ENCODE assay signal across 8 cellular contexts in genomic region chr6:27630727-27631613, GRCh38.
DNase-seq lines count a peak whose midpoint lies in the region; ATAC-seq, FAIRE-seq and TF ChIP-seq lines count a peak whose summit lies in the region.

No MANE protein-coding gene starts in this region.

- H3K9me1 ChIP-seq in keratinocyte (ENCODE audit: control insufficient read depth, extremely low read depth, insufficient read depth, low read length): no peaks in the 10 kb centered on the region

- H3K79me2 ChIP-seq in HepG2 (ENCODE audit: insufficient read depth, low read length) (no peaks in the 10 kb centered on the region), keratinocyte (ENCODE audit: control insufficient read depth, insufficient read depth, low read length) (no peaks in the 10 kb centered on the region)

- H3K36me3 ChIP-seq in HepG2 (replicated peaks in 1 of 2; ENCODE audit: control insufficient read depth in 1 of 2, insufficient read depth in 2 of 2, low read length in 2 of 2) (no peaks in the 10 kb centered on the region), right lobe of liver (no peaks in the 10 kb centered on the region), keratinocyte (ENCODE audit: control insufficient read depth in 2 of 2, extremely low read depth in 1 of 2, insufficient read depth in 2 of 2, low read length in 2 of 2) (no peaks in the 10 kb centered on the region)

- no peaks in the 10 kb centered on the region for H4K20me1 ChIP-seq in HepG2 (ENCODE audit: insufficient read depth, low read length)
- H4K20me1 ChIP-seq in keratinocyte (ENCODE audit: control insufficient read depth, extremely low read depth, insufficient read depth, low read length): no peaks in the 10 kb centered on the region

- H3K9ac ChIP-seq in HepG2 (ENCODE audit: insufficient read depth, low read depth, low read length) (0 out of 2 replicates have a peak overlapping the region, but pooled peaks have one; percentile 1), keratinocyte (ENCODE audit: control insufficient read depth, extremely low read depth, insufficient read depth, low read length) (peak overlapping the region; percentile 55)

- peak overlapping the region; percentile 88 for H2AFZ ChIP-seq in HepG2 (ENCODE audit: low read length)
- peak overlapping the region; percentile 78 for H2AFZ ChIP-seq in keratinocyte (ENCODE audit: control insufficient read depth, low read length)

- WGBS in HepG2 (ENCODE audit: low lambda C conversion rate): 7% methylated on average over 35 of the region's 51 CpGs
- 2% methylated on average over 33 of the region's 51 CpGs for WGBS in right lobe of liver (ENCODE audit: insufficient coverage, low coverage, low lambda C conversion rate, missing lambda C conversion rate)

- dilution Hi-C loops in keratinocyte (cut with MboI; ENCODE audit: extremely low pct_ligation_motif_present, low sequenced_read_pairs): no loop called here

- POLR2A ChIA-PET in HepG2 (lab: Yijun Ruan, JAX): interaction anchor here (1.1 kb wide), 1 partner anchor 179 kb away, joined by 3 read pairs; a partner anchor contains a TSS

- peak; percentile 94 for ATAC-seq in HepG2
- ATAC-seq in right lobe of liver: no peak
- no peak for ATAC-seq in GM19395 (IDR thresholded peaks at IDR 0.05; ENCODE audit: unreplicated experiment)

- H3K27me3 ChIP-seq in HepG2 (ENCODE audit: control insufficient read depth in 1 of 2, insufficient read depth in 2 of 2, low read length in 2 of 2): peaks cover 0 to 5% of the 10 kb centered on the region in 2 experiments; a peak in 3 of 5 replicates
- H3K27me3 ChIP-seq in right lobe of liver: peaks cover 0 to 15% of the 10 kb centered on the region in 2 donors
- H3K27me3 ChIP-seq in keratinocyte (ENCODE audit: control insufficient read depth, extremely low read depth, insufficient read depth, low read length): no peaks in the 10 kb centered on the region

- peak overlapping the region; percentile 79 for H3K4me2 ChIP-seq in HepG2 (ENCODE audit: low read depth, low read length)
- peak overlapping the region; percentile 77 for H3K4me2 ChIP-seq in keratinocyte (ENCODE audit: control insufficient read depth, extremely low read depth, insufficient read depth, low read depth, low read length)

- BruUV-seq in HepG2 (replicated peaks; lab: Mats Ljungman, UMichigan): no TSS peak

- TF ChIP-seq RAD21 in HepG2 (CRISPR knock-in tag; IDR thresholded peaks at IDR 0.05): no peak

- H3K4me3 ChIP-seq in HepG2 (replicated peaks in 1 of 3; ENCODE audit: insufficient read depth in 1 of 3, low read depth in 2 of 3, low read length in 3 of 3) (peak overlapping the region; percentile 48 to 66 (median 55)), right lobe of liver (no peak overlapping the region), keratinocyte (ENCODE audit: control insufficient read depth in 2 of 3, extremely low read depth in 1 of 3, insufficient read depth in 2 of 3, low read depth in 1 of 3, low read length in 3 of 3) (peak overlapping the region; percentile 53 to 93 (median 84))

- no peak overlapping the region for H3K27ac ChIP-seq in HepG2 (ENCODE audit: extremely low read length, insufficient read depth, low read length)
- H3K27ac ChIP-seq in right lobe of liver: no peak overlapping the region
- H3K27ac ChIP-seq in keratinocyte (ENCODE audit: control insufficient read depth, insufficient read depth, low read length): peak overlapping the region; percentile 3

- TF ChIP-seq POLR2A in HepG2 (IDR thresholded peaks at IDR 0.05; ENCODE audit: insufficient read depth in 1 of 2, low read depth in 2 of 2, low read length in 2 of 2): no peak
- TF ChIP-seq POLR2A in right lobe of liver (IDR thresholded peaks at IDR 0.05): no peak

- CTCF ChIA-PET in HepG2 (lab: Yijun Ruan, JAX; ENCODE audit: low intra/inter-chr PET ratio, low total read pairs): no interaction called here

- H3K9me3 ChIP-seq in HepG2 (ENCODE audit: low read length) (no peaks in the 10 kb centered on the region), right lobe of liver (no peaks in the 10 kb centered on the region), keratinocyte (ENCODE audit: control insufficient read depth, low read depth, low read length) (no peaks in the 10 kb centered on the region)

- H3K4me1 ChIP-seq in HepG2 (ENCODE audit: insufficient read depth, low read length) (peaks cover 20% of the 10 kb centered on the region), right lobe of liver (no peaks in the 10 kb centered on the region), keratinocyte (ENCODE audit: control insufficient read depth, extremely low read depth, insufficient read depth, low read length) (peaks cover 6% of the 10 kb centered on the region)

- FAIRE-seq in HepG2 (lab: Jason Lieb, UNC): peak; percentile 52
- no peak for FAIRE-seq in keratinocyte (lab: Jason Lieb, UNC)

- in situ Hi-C loops in HepG2 (cut with HindIII; ENCODE audit: extremely low pct_ligation_motif_present, low pct_unique_long_range_greater_than_20kb): no loop called here

- TF ChIP-seq CTCF in HepG2 (CRISPR knock-in tag; IDR thresholded peaks at IDR 0.05) (peak; percentile 45), right lobe of liver (IDR thresholded peaks at IDR 0.05) (no peak), keratinocyte (optimal IDR thresholded peaks at IDR 0.05 in 1 of 3, IDR thresholded peaks at IDR 0.05 in 1 of 3, conservative IDR thresholded peaks at IDR 0.05 in 1 of 3; ENCODE audit: extremely low read depth in 1 of 3, insufficient read depth in 2 of 3, low read length in 3 of 3) (peak; percentile 18 to 53 (median 30))

- DNase-seq in HepG2 (ENCODE audit: low spot score): peak; percentile 74
- no peak for DNase-seq in right lobe of liver
- peak; percentile 34 for DNase-seq in NCI-H524 treated with DMSO at 0.1 percent for 48 hours (lab: John Stamatoyannopoulos, UW)
- peak in 54 of 58 donors; percentile 1 to 72 (median 28) for DNase-seq in anterior cingulate cortex (lab: John Stamatoyannopoulos, UW)
- no peak for DNase-seq in keratinocyte (ENCODE audit: low read depth, low spot score)
- DNase-seq in stimulated activated CD8-positive, alpha-beta memory T cell treated with anti-CD3 and anti-CD28 coated beads, Interleukin-4, amount 100 ng/mL, for 24 hours (ENCODE audit: low read depth): peak; percentile 35
- no peak for DNase-seq in effector CD8-positive, alpha-beta T cell (lab: John Stamatoyannopoulos, UW)

- intact Hi-C loops in HepG2 (cut with micrococcal nuclease; ENCODE audit: unreplicated experiment) (loop anchor here (1.0 kb wide), 1 partner anchor 41 kb away; no protein-coding TSS in a partner anchor), right lobe of liver (cut with DNase I) (no loop called here)

- TF ChIP-seq EP300 in HepG2 (IDR thresholded peaks at IDR 0.05; ENCODE audit: low read depth in 2 of 2, low read length in 2 of 2) (no peak), HepG2 (CRISPR knock-in tag; IDR thresholded peaks at IDR 0.05; ENCODE audit: borderline replicate concordance) (peak; percentile 47; the same call in 1 of the 2 replicates)

TF ChIP-seq in HepG2, 621 proteins besides CTCF, POLR2A, EP300 and RAD21 (continues in another document):
- peak; percentile 96 for TF ChIP-seq KLF11 (CRISPR knock-in tag; IDR thresholded peaks at IDR 0.05)
- peak; percentile 93 for TF ChIP-seq ZNF614 (CRISPR knock-in tag; IDR thresholded peaks at IDR 0.05; ENCODE audit: borderline replicate concordance)
- peak; percentile 58; the same call in 1 of the 2 replicates for TF ChIP-seq NCOR1 (IDR thresholded peaks at IDR 0.05; ENCODE audit: borderline replicate concordance, low read length)
- no peak for TF ChIP-seq ZNF44 (CRISPR knock-in tag; IDR thresholded peaks at IDR 0.05)
- TF ChIP-seq ZNF609 (CRISPR knock-in tag; IDR thresholded peaks at IDR 0.05; ENCODE audit: borderline replicate concordance): peak; percentile 51; the same call in 1 of the 2 replicates
- peak; percentile 99 for TF ChIP-seq ZNF605 (CRISPR knock-in tag; IDR thresholded peaks at IDR 0.05)
- TF ChIP-seq FOXM1 (CRISPR knock-in tag; IDR thresholded peaks at IDR 0.05): no peak
- peak; percentile 52; the same call in 1 of the 2 replicates for TF ChIP-seq HMG20A (CRISPR knock-in tag; IDR thresholded peaks at IDR 0.05; ENCODE audit: borderline replicate concordance)

Comparison
In these comparisons a context has a peak if more than half of its experiments do, and no peak if none do; other contexts are left out.
1. DNase-seq: peak in HepG2 (single experiment), NCI-H524 treated with DMSO at 0.1 percent for 48 hours (single experiment), anterior cingulate cortex (54 of 58) and stimulated activated CD8-positive, alpha-beta memory T cell treated with anti-CD3 and anti-CD28 coated beads, Interleukin-4, amount 100 ng/mL, for 24 hours (single experiment); none in right lobe of liver (0 of 3), keratinocyte (single experiment) and effector CD8-positive, alpha-beta T cell (single experiment).
2. H3K4me3 ChIP-seq: peak in HepG2 (3 of 3) and keratinocyte (3 of 3); none in right lobe of liver (0 of 3).
3. CTCF ChIP-seq: peak in HepG2 (single experiment) and keratinocyte (3 of 3); none in right lobe of liver (0 of 4).